In genomic region chr9:107749787-107750444, GRCh38 we compare ENCODE assay signal across 9 cellular contexts.
A peak's percentile ranks its signal among the peaks of the same experiment; 100 is the strongest.
DNase-seq lines count a peak whose midpoint lies in the region; ATAC-seq and TF ChIP-seq lines count a peak whose summit lies in the region.
"Had no signal": no experiment of that assay in that cellular context is flagged by ENCODE, and none has a peak within 500 bp of the region (broad histone marks: within the 10 kb centered on the region; RNA-seq: fewer than 3 reads in every experiment).

No MANE protein-coding gene starts in this region.

- no peaks in the 10 kb centered on the region for H3K36me3 Mint-ChIP-seq in progenitor cell of endocrine pancreas (ENCODE audit: insufficient read depth)

- H3K9ac ChIP-seq in stomach smooth muscle (ENCODE audit: low read length in 2 of 2) (peak overlapping the region; percentile 18 to 29), MM.1S (ENCODE audit: low read length) (no peak overlapping the region)

- no peak overlapping the region for H3K4me3 Mint-ChIP-seq in progenitor cell of endocrine pancreas (ENCODE audit: low read depth)

- H3K27me3 Mint-ChIP-seq in progenitor cell of endocrine pancreas, result peaks cover 91% of the 10 kb centered on the region

- no peaks in the 10 kb centered on the region for H3K9me2 ChIP-seq in MM.1S (replicated peaks; ENCODE audit: insufficient read depth, low read length)

- no peaks in the 10 kb centered on the region for H4K20me1 ChIP-seq in MM.1S (ENCODE audit: insufficient read depth, low read length)

- H3K27me3 ChIP-seq in body of pancreas (no peaks in the 10 kb centered on the region), stomach smooth muscle (ENCODE audit: control insufficient read depth in 1 of 2, insufficient read depth in 2 of 2, low read length in 2 of 2) (no peaks in the 10 kb centered on the region), MM.1S (replicated peaks; ENCODE audit: insufficient read depth, low read length) (no peaks in the 10 kb centered on the region)
- H3K27me3 ChIP-seq: cardiac muscle cell had no signal

- no peaks in the 10 kb centered on the region for H3K36me3 ChIP-seq in body of pancreas (replicated peaks in 1 of 2; ENCODE audit: insufficient read depth in 1 of 2, low read depth in 2 of 2)
- H3K36me3 ChIP-seq in stomach smooth muscle (ENCODE audit: control insufficient read depth in 2 of 2, insufficient read depth in 2 of 2, low read length in 2 of 2), result no peaks in the 10 kb centered on the region
- H3K36me3 ChIP-seq in MM.1S (replicated peaks; ENCODE audit: insufficient read depth, low read length), result no peaks in the 10 kb centered on the region
- H3K36me3 ChIP-seq: cardiac muscle cell had no signal

- H2AFZ ChIP-seq in MM.1S (ENCODE audit: low read length), result no peak overlapping the region

- ATAC-seq in body of pancreas (peak; percentile 63), GM21423 (IDR thresholded peaks at IDR 0.05; ENCODE audit: unreplicated experiment) (no peak)

- H3K4me1 ChIP-seq in body of pancreas (peaks cover 22% of the 10 kb centered on the region), stomach smooth muscle (ENCODE audit: control insufficient read depth, insufficient read depth, low read length) (peaks cover 31% of the 10 kb centered on the region), MM.1S (ENCODE audit: low read length) (no peaks in the 10 kb centered on the region)

- intact Hi-C loops in body of pancreas (cut with DNase I), result no loop called here

- H3K4me3 ChIP-seq in body of pancreas, result no peak overlapping the region
- H3K4me3 ChIP-seq in stomach smooth muscle (ENCODE audit: low read length in 2 of 2), result peak overlapping the region in 1 of 2 donors; percentile 31
- H3K4me3 ChIP-seq in MM.1S (ENCODE audit: low read length), result no peak overlapping the region
- H3K4me3 ChIP-seq: cardiac muscle cell had no signal

- peak overlapping the region; percentile 65 to 76 (median 68) for H3K27ac ChIP-seq in body of pancreas
- peak overlapping the region; percentile 63 for H3K27ac ChIP-seq in stomach smooth muscle (ENCODE audit: low read length)
- no peak overlapping the region for H3K27ac ChIP-seq in MM.1S (ENCODE audit: low read length)
- H3K27ac ChIP-seq: cardiac muscle cell had no signal

- DNase-seq in CD1c-positive myeloid dendritic cell (ENCODE audit: extremely low spot score) (peak; percentile 83), NCI-H2029 (lab: John Stamatoyannopoulos, UW) (peak; percentile 94), body of pancreas (peak; percentile 40 to 81 (median 66)), iris pigment epithelial cell (ENCODE audit: low read depth) (peak; percentile 95), MM.1S (no peak), progenitor cell of endocrine pancreas (ENCODE audit: low spot score, unreplicated experiment) (no peak)

- TF ChIP-seq CTCF in body of pancreas (IDR thresholded peaks at IDR 0.05) (no peak), MM.1S (IDR thresholded peaks at IDR 0.05; ENCODE audit: low read length) (no peak), progenitor cell of endocrine pancreas (IDR thresholded peaks at IDR 0.05; ENCODE audit: unreplicated experiment) (no peak)

- no peaks in the 10 kb centered on the region for H3K79me2 ChIP-seq in MM.1S (ENCODE audit: low read length)

- no peak overlapping the region for H3K27ac Mint-ChIP-seq in progenitor cell of endocrine pancreas

- H3K9me3 ChIP-seq in body of pancreas (no peaks in the 10 kb centered on the region), stomach smooth muscle (ENCODE audit: control insufficient read depth in 2 of 2, low read length in 2 of 2) (no peaks in the 10 kb centered on the region), MM.1S (replicated peaks; ENCODE audit: insufficient read depth, low read length) (no peaks in the 10 kb centered on the region)

- no peak overlapping the region for H3K4me2 ChIP-seq in MM.1S (ENCODE audit: low read depth, low read length)

- H3K9me3 Mint-ChIP-seq in progenitor cell of endocrine pancreas (ENCODE audit: low read depth), result no peaks in the 10 kb centered on the region

- 64 to 84% methylated on average over 4 to 5 of the region's 5 CpGs for WGBS in body of pancreas, 2 donors

- TF ChIP-seq POLR2A in body of pancreas (IDR thresholded peaks at IDR 0.05), result no peak

- H3K4me1 Mint-ChIP-seq in progenitor cell of endocrine pancreas (ENCODE audit: low read depth), result no peaks in the 10 kb centered on the region

- H3F3A ChIP-seq in MM.1S (ENCODE audit: insufficient read depth, low read length), result no peaks in the 10 kb centered on the region

Comparison
In these comparisons a context has a peak if more than half of its experiments do, and no peak if none do; other contexts are left out.
1. DNase-seq: peak in CD1c-positive myeloid dendritic cell (single experiment), NCI-H2029 (single experiment), body of pancreas (4 of 4) and iris pigment epithelial cell (single experiment); none in MM.1S (single experiment) and progenitor cell of endocrine pancreas (single experiment).